27 cellular contexts compared by ENCODE assay signal in the genomic region with DNA sequence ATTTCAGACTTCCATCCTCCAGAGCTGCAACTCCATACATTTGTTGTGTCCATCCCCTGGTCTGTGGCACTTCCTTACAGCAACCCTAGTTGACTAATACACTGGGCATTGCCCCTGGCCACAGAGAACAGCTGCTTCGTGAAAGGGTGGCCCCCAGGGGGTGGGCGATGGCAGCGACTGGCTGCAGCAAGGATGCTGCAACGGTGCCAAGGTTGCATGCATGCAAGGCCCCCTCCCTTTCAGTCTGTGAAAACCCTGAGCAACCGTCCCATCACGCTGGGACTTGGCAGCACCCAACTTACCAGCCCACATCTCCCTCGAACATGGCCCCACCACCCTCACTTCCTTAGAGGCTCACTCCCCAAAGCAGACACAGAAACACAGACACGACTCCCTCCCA.
"Had no signal": no experiment of that assay in that cellular context is flagged by ENCODE, and none has a peak within 500 bp of the region (broad histone marks: within the 10 kb centered on the region; RNA-seq: fewer than 3 reads in every experiment).

No MANE protein-coding gene starts in this region.

- H3K27ac Mint-ChIP-seq: naive B cell; naive thymus-derived CD8-positive, alpha-beta T cell; nephron; progenitor cell of endocrine pancreas; stimulated activated effector memory CD8-positive, alpha-beta T cell treated with anti-CD3 and anti-CD28 coated beads, Interleukin-12 subunit alpha, Interleukin-12 subunit beta, amount 100 ng/mL, for 72 hours; stimulated activated naive B cell treated with anti-CD40 and anti-IgM and Interleukin-4, amounts not matched to agents 10 μg/mL and 1 μg/mL and 100 μg/mL, for 72 hours; stimulated activated naive CD8-positive, alpha-beta T cell treated with anti-CD3 and anti-CD28 coated beads, Interleukin-15, Interleukin-2, amounts not matched to agents 100 ng/mL and 50 ng/mL, for 24 hours had no signal

- H3K9ac ChIP-seq: parathyroid adenoma had no signal

- H3K27ac ChIP-seq: neutrophil, ovary, parathyroid adenoma, psoas muscle, right lobe of liver, sigmoid colon, stomach, thoracic aorta, thyroid gland, tibial nerve, upper lobe of left lung had no signal

- H3K4me1 Mint-ChIP-seq: naive B cell; naive thymus-derived CD8-positive, alpha-beta T cell; nephron; stimulated activated effector memory CD8-positive, alpha-beta T cell treated with anti-CD3 and anti-CD28 coated beads, Interleukin-12 subunit alpha, Interleukin-12 subunit beta, amount 100 ng/mL, for 72 hours; stimulated activated naive B cell treated with anti-CD40 and anti-IgM and Interleukin-4, amounts not matched to agents 10 μg/mL and 1 μg/mL and 100 μg/mL, for 72 hours had no signal

- H3K4me3 ChIP-seq: ovary, psoas muscle, right lobe of liver, sigmoid colon, stomach, thoracic aorta, thyroid gland, tibial nerve, upper lobe of left lung had no signal

- H3K36me3 ChIP-seq: neutrophil, ovary, right lobe of liver, sigmoid colon, stomach, thoracic aorta, thyroid gland, tibial nerve, upper lobe of left lung had no signal

- H3K36me3 Mint-ChIP-seq: naive B cell; stimulated activated effector memory CD8-positive, alpha-beta T cell treated with anti-CD3 and anti-CD28 coated beads, Interleukin-12 subunit alpha, Interleukin-12 subunit beta, amount 100 ng/mL, for 72 hours; stimulated activated naive B cell treated with anti-CD40 and anti-IgM and Interleukin-4, amounts not matched to agents 10 μg/mL and 1 μg/mL and 100 μg/mL, for 72 hours had no signal

- H3K4me3 Mint-ChIP-seq: naive thymus-derived CD8-positive, alpha-beta T cell; nephron; stimulated activated effector memory CD8-positive, alpha-beta T cell treated with anti-CD3 and anti-CD28 coated beads, Interleukin-12 subunit alpha, Interleukin-12 subunit beta, amount 100 ng/mL, for 72 hours; stimulated activated naive B cell treated with anti-CD40 and anti-IgM and Interleukin-4, amounts not matched to agents 10 μg/mL and 1 μg/mL and 100 μg/mL, for 72 hours; stimulated activated naive CD8-positive, alpha-beta T cell treated with anti-CD3 and anti-CD28 coated beads, Interleukin-15, Interleukin-2, amounts not matched to agents 100 ng/mL and 50 ng/mL, for 24 hours had no signal

- H3K4me1 ChIP-seq: parathyroid adenoma, psoas muscle, right lobe of liver, sigmoid colon, stomach, thyroid gland, upper lobe of left lung had no signal

- H3K27me3 ChIP-seq: neutrophil, ovary, right lobe of liver, sigmoid colon, stomach, thyroid gland, tibial nerve, upper lobe of left lung had no signal

- DNase-seq: naive B cell; naive thymus-derived CD8-positive, alpha-beta T cell; ovary; posterior cingulate gyrus; psoas muscle; right cardiac atrium; right lobe of liver; sigmoid colon; small intestine; stimulated activated CD4-positive, alpha-beta T cell treated with anti-CD3 and anti-CD28 coated beads, Interleukin-15, amount 100 ng/mL, for 24 hours; stimulated activated CD4-positive, alpha-beta T cell treated with anti-CD3 and anti-CD28 coated beads, Interleukin-2, amount 100 ng/mL, for 24 hours; stimulated activated CD4-positive, alpha-beta T cell treated with anti-CD3 and anti-CD28 coated beads, Interleukin-2, amount 100 ng/mL, for 48 hours; stimulated activated CD4-positive, alpha-beta T cell treated with anti-CD3 and anti-CD28 coated beads, Interleukin-4, amount 100 ng/mL, for 24 hours; stimulated activated naive B cell treated with anti-CD40 and anti-IgM and Interleukin-4, amounts not matched to agents 10 μg/mL and 1 μg/mL and 100 μg/mL, for 72 hours; stimulated activated naive CD4-positive, alpha-beta T cell treated with Interleukin-2 at 50 U/mL for 16 hours; stomach; thyroid gland; trophoblast cell had no signal

- H3K27me3 Mint-ChIP-seq: naive B cell; stimulated activated naive CD8-positive, alpha-beta T cell treated with anti-CD3 and anti-CD28 coated beads, Interleukin-15, Interleukin-2, amounts not matched to agents 100 ng/mL and 50 ng/mL, for 24 hours had no signal

- ATAC-seq: naive thymus-derived CD8-positive, alpha-beta T cell; psoas muscle; right cardiac atrium; right lobe of liver; stimulated activated effector memory CD8-positive, alpha-beta T cell treated with anti-CD3 and anti-CD28 coated beads, Interleukin-12 subunit alpha, Interleukin-12 subunit beta, amount 100 ng/mL, for 72 hours; stimulated activated naive B cell treated with anti-CD40 and anti-IgM and Interleukin-4, amounts not matched to agents 10 μg/mL and 1 μg/mL and 100 μg/mL, for 72 hours had no signal

- H3K9me3 Mint-ChIP-seq: nephron had no signal

- H2AFZ ChIP-seq: parathyroid adenoma had no signal

- H3K9me3 ChIP-seq: neutrophil, ovary, psoas muscle, right lobe of liver, sigmoid colon, thoracic aorta, thyroid gland had no signal
